ENCODE assay signal across 8 cellular contexts in genomic region chr17:29180051-29180787, GRCh38. TPM values are rescaled to one million over a fixed set of nuclear protein-coding genes. Genes with fewer than 3 reads are reported as not detected.
DNase-seq lines count a peak whose midpoint lies in the region; ATAC-seq, FAIRE-seq and TF ChIP-seq lines count a peak whose summit lies in the region.

TSS of gene MYO18A (minus strand) at chr17:29180398. CDS start at chr17:29166940, 13,458 bp downstream.

- H4K20me1 ChIP-seq in astrocyte (ENCODE audit: insufficient read depth, low read length): peaks cover 21% of the 10 kb centered on the region
- H4K20me1 ChIP-seq in hepatocyte (ENCODE audit: insufficient read depth, poor library complexity, severe bottlenecking): no peaks in the 10 kb centered on the region

- peak within 1 kb of the TSS; percentile 43 for H3K9ac ChIP-seq in astrocyte (ENCODE audit: low read length)

- no peaks in the 10 kb centered on the region for H3K36me3 ChIP-seq in astrocyte (ENCODE audit: insufficient read depth, low read length)
- no peaks in the 10 kb centered on the region for H3K36me3 ChIP-seq in hepatocyte (replicated peaks; ENCODE audit: insufficient read depth, low read depth)

- peak within 1 kb of the TSS; percentile 83 for H3K4me2 ChIP-seq in astrocyte (ENCODE audit: low read length)
- peak within 1 kb of the TSS; percentile 97 for H3K4me2 ChIP-seq in hepatocyte

- H3K4me1 ChIP-seq in astrocyte (ENCODE audit: insufficient read depth, low read length): peaks cover 18% of the 10 kb centered on the region
- H3K4me1 ChIP-seq in hepatocyte (ENCODE audit: insufficient read depth): peaks cover 38% of the 10 kb centered on the region

- under 1% methylated on average over 38 of the region's 75 CpGs for WGBS in hepatocyte (ENCODE audit: low lambda C conversion rate, missing lambda C conversion rate)

- H3K79me2 ChIP-seq in astrocyte (ENCODE audit: insufficient read depth, low read length): no peaks in the 10 kb centered on the region
- H3K79me2 ChIP-seq in hepatocyte: peaks cover 21% of the 10 kb centered on the region

- no peaks in the 10 kb centered on the region for H3K27me3 ChIP-seq in astrocyte (ENCODE audit: insufficient read depth, low read length)
- no peaks in the 10 kb centered on the region for H3K27me3 ChIP-seq in hepatocyte

- H3K27me3 Mint-ChIP-seq in astrocyte (ENCODE audit: low read depth, unreplicated experiment): no peaks in the 10 kb centered on the region

- H3K9me3 ChIP-seq in astrocyte (ENCODE audit: insufficient read depth, low read depth, low read length): no peaks in the 10 kb centered on the region
- no peaks in the 10 kb centered on the region for H3K9me3 ChIP-seq in hepatocyte (ENCODE audit: low read depth)

- no peaks in the 10 kb centered on the region for H3K9me3 Mint-ChIP-seq in astrocyte (ENCODE audit: unreplicated experiment)

- no peak for DNase-seq in GM12864 (ENCODE audit: low read depth)
- peak; percentile 70 for DNase-seq in NCI-H1105 treated with DMSO at 0.1 percent for 48 hours (lab: John Stamatoyannopoulos, UW)
- peak; percentile 72 for DNase-seq in T-helper 9 cell
- DNase-seq in astrocyte (ENCODE audit: low read depth): peak; percentile 45
- DNase-seq in hepatocyte (ENCODE audit: low spot score): peak; percentile 93
- peak; percentile 93 for DNase-seq in retina
- DNase-seq in cortex of kidney (lab: John Stamatoyannopoulos, UW): no peak

- peak within 1 kb of the TSS; percentile 50 for H3K4me3 ChIP-seq in GM12864 (ENCODE audit: low read depth, low read length)
- H3K4me3 ChIP-seq in astrocyte (ENCODE audit: insufficient read depth, low read depth, low read length): peak within 1 kb of the TSS; percentile 41
- H3K4me3 ChIP-seq in hepatocyte: peak within 1 kb of the TSS; percentile 71

- TF ChIP-seq CTCF in GM12864 (IDR thresholded peaks at IDR 0.05; ENCODE audit: low read depth, low read length, missing control alignments) (peak; percentile 87), astrocyte (IDR thresholded peaks at IDR 0.05; ENCODE audit: insufficient read depth, low read depth, low read length) (peak; percentile 58), hepatocyte (IDR thresholded peaks at IDR 0.05; ENCODE audit: poor library complexity) (peak; percentile 71)

- no peak within 1 kb of the TSS for H3K27ac ChIP-seq in astrocyte (ENCODE audit: low read depth, low read length)
- peak within 1 kb of the TSS; percentile 99 for H3K27ac ChIP-seq in hepatocyte

- no peak for FAIRE-seq in astrocyte (lab: Jason Lieb, UNC)

- H3K4me1 Mint-ChIP-seq in astrocyte (ENCODE audit: low read depth, unreplicated experiment): peaks cover 15% of the 10 kb centered on the region

- ATAC-seq in HG02571 (IDR thresholded peaks at IDR 0.05; ENCODE audit: unreplicated experiment): peak; percentile 74

- H3K36me3 Mint-ChIP-seq in astrocyte (ENCODE audit: low read depth, unreplicated experiment): no peaks in the 10 kb centered on the region

- H2AFZ ChIP-seq in astrocyte (ENCODE audit: low read depth, low read length) (peak within 1 kb of the TSS; percentile 84), hepatocyte (peak within 1 kb of the TSS; percentile 90)

- H3K4me3 Mint-ChIP-seq in astrocyte (ENCODE audit: unreplicated experiment): peak within 1 kb of the TSS; percentile 84

- no peaks in the 10 kb centered on the region for H3K9me2 ChIP-seq in hepatocyte (replicated peaks; ENCODE audit: insufficient read depth)

- peak within 1 kb of the TSS; percentile 38 for H3K27ac Mint-ChIP-seq in astrocyte (ENCODE audit: unreplicated experiment)

RNA-seq across cellular contexts. Expression of gene MYO18A, which starts in this region (rescaled TPM):
- 35.5 and 45.9 TPM in 2 replicates for total RNA-seq in astrocyte
- total RNA-seq in hepatocyte: 22.0 and 35.6 TPM in 2 replicates
- polyA plus RNA-seq in hepatocyte: 32.2 and 33.8 TPM in 2 replicates

Comparison
In these comparisons a context has a peak if more than half of its experiments do, and no peak if none do; other contexts are left out.
1. DNase-seq: peak in NCI-H1105 treated with DMSO at 0.1 percent for 48 hours (single experiment), T-helper 9 cell (single experiment), astrocyte (single experiment), hepatocyte (single experiment) and retina (single experiment); none in GM12864 (single experiment) and cortex of kidney (single experiment).
2. Peak in every context shown above with its lines, with median percentiles within 50 percentile points of each other: H3K4me3 ChIP-seq and CTCF ChIP-seq.